8 cellular contexts compared by ENCODE assay signal in genomic region chr3:52534281-52535183, GRCh38. TPM values are rescaled to one million over a fixed set of nuclear protein-coding genes. Genes with fewer than 3 reads are reported as not detected.
DNase-seq lines count a peak whose midpoint lies in the region; ATAC-seq and TF ChIP-seq lines count a peak whose summit lies in the region.

No MANE protein-coding gene starts in this region.

- H3K9me3 Mint-ChIP-seq in Caco-2 (ENCODE audit: unreplicated experiment) = no peaks in the 10 kb centered on the region
- peaks cover 0 to 5% of the 10 kb centered on the region in 2 donors for H3K9me3 Mint-ChIP-seq in activated naive CD4-positive, alpha-beta T cell treated with anti-CD3 and anti-CD28 coated beads, Interleukin-2, amount 50 U/mL, for 72 hours

- H3K9me3 ChIP-seq in Caco-2 (no peaks in the 10 kb centered on the region), heart left ventricle (no peaks in the 10 kb centered on the region), gastrocnemius medialis (no peaks in the 10 kb centered on the region)

- H3K27me3 ChIP-seq in Caco-2 (replicated peaks; ENCODE audit: control insufficient read depth, insufficient read depth, low read length) (no peaks in the 10 kb centered on the region), heart left ventricle (no peaks in the 10 kb centered on the region), gastrocnemius medialis (no peaks in the 10 kb centered on the region)

- H3K4me1 ChIP-seq in Caco-2 (peaks cover 28% of the 10 kb centered on the region; the same call in 1 of the 2 replicates), heart left ventricle (peaks cover 4 to 87% (median 71%) of the 10 kb centered on the region in 12 donors), gastrocnemius medialis (peaks cover 59 to 65% of the 10 kb centered on the region in 2 donors)

- no peak for ATAC-seq in activated naive CD4-positive, alpha-beta T cell treated with anti-CD3 and anti-CD28 coated beads, Interleukin-2, amount 50 U/mL, for 72 hours
- ATAC-seq in heart left ventricle = no peak
- no peak for ATAC-seq in gastrocnemius medialis
- ATAC-seq in GM18520 (IDR thresholded peaks at IDR 0.05; ENCODE audit: unreplicated experiment) = no peak
- no peak for ATAC-seq in GM21737 (IDR thresholded peaks at IDR 0.05; ENCODE audit: unreplicated experiment)

- H3K27ac ChIP-seq in heart left ventricle (peak overlapping the region; percentile 3 to 88 (median 82)), gastrocnemius medialis (peak overlapping the region; percentile 76 to 84 (median 80))

- POLR2A ChIA-PET in Caco-2 (lab: Charles Lee) = interaction anchor here (0.6 kb wide), 1 partner anchor 81 kb away, joined by 11 read pairs; the partner anchor contains the start of gene TNNC1

- in situ Hi-C loops in gastrocnemius medialis (cut with MboI; ENCODE audit: low sequenced_read_pairs in 4 of 4) = no loop called here

- CTCF ChIA-PET in Caco-2 (lab: Charles Lee) = no interaction called here

- H3K27ac Mint-ChIP-seq in Caco-2 (ENCODE audit: unreplicated experiment) = peak overlapping the region; percentile 77
- peak overlapping the region; percentile 15 to 74 for H3K27ac Mint-ChIP-seq in activated naive CD4-positive, alpha-beta T cell treated with anti-CD3 and anti-CD28 coated beads, Interleukin-2, amount 50 U/mL, for 72 hours

- WGBS in heart left ventricle, 4 donors = 57 to 73% (median 61%) methylated on average over 47 to 57 of the region's 57 CpGs

- no peak for TF ChIP-seq CTCF in Caco-2 (IDR thresholded peaks at IDR 0.05; ENCODE audit: insufficient read depth in 1 of 2, low read depth in 1 of 2, low read length in 1 of 2, severe bottlenecking in 1 of 2, unreplicated experiment in 1 of 2)
- no peak for TF ChIP-seq CTCF in LNCaP clone FGC (IDR thresholded peaks at IDR 0.05; ENCODE audit: control insufficient read depth, extremely low read depth, insufficient read depth)
- no peak for TF ChIP-seq CTCF in heart left ventricle (IDR thresholded peaks at IDR 0.05)
- no peak for TF ChIP-seq CTCF in gastrocnemius medialis (IDR thresholded peaks at IDR 0.05 in 4 of 5, conservative IDR thresholded peaks at IDR 0.05 in 1 of 5)

- intact Hi-C loops in Caco-2 (cut with micrococcal nuclease; ENCODE audit: unreplicated experiment) (loop anchor here (10.0 kb wide), 3 partner anchors 80 to 510 kb away; partner anchors contain the start of genes GNL3, NISCH, PBRM1 and SFMBT1), heart left ventricle (cut with DNase I) (loop anchor here in 8 of 10 donors (5.0 kb wide), 5 partner anchors 37 to 148 kb away; partner anchors contain the start of genes NISCH (in 1 of the 8) and STAB1 (in 1 of the 8)), gastrocnemius medialis (cut with DNase I; ENCODE audit: low total_unique reads) (loop anchor here (5.0 kb wide), 2 partner anchors 82 to 298 kb away; partner anchors contain the start of genes ITIH4 and TNNC1)

- peaks cover 55% of the 10 kb centered on the region for H3K36me3 Mint-ChIP-seq in Caco-2 (ENCODE audit: insufficient read depth, unreplicated experiment)
- H3K36me3 Mint-ChIP-seq in activated naive CD4-positive, alpha-beta T cell treated with anti-CD3 and anti-CD28 coated beads, Interleukin-2, amount 50 U/mL, for 72 hours = peaks cover 27 to 28% of the 10 kb centered on the region in 2 donors

- peaks cover 32% of the 10 kb centered on the region for H3K4me1 Mint-ChIP-seq in Caco-2 (ENCODE audit: low read depth, unreplicated experiment)

- no TSS peak for BruUV-seq in Caco-2 (replicated peaks; lab: Mats Ljungman, UMichigan)

- H3K27me3 Mint-ChIP-seq in Caco-2 (ENCODE audit: insufficient read depth, unreplicated experiment) = no peaks in the 10 kb centered on the region

- H3K36me3 ChIP-seq in Caco-2 (ENCODE audit: control insufficient read depth, insufficient read depth, low read length) (no peaks in the 10 kb centered on the region), heart left ventricle (peaks cover 0 to 5% (median 0%) of the 10 kb centered on the region in 9 donors), gastrocnemius medialis (no peaks in the 10 kb centered on the region)

- TF ChIP-seq POLR2A in heart left ventricle (IDR thresholded peaks at IDR 0.05) (no peak), gastrocnemius medialis (IDR thresholded peaks at IDR 0.05) (no peak)

- H3K4me3 ChIP-seq in Caco-2 (ENCODE audit: low read depth, low read length) (peak overlapping the region; percentile 71), LNCaP clone FGC (ENCODE audit: low read depth, low read length) (peak overlapping the region; percentile 67), heart left ventricle (peak overlapping the region; percentile 34 to 77 (median 59)), gastrocnemius medialis (peak overlapping the region; percentile 58 to 71 (median 62))

- DNase-seq in Caco-2 = peak; percentile 58 to 70
- DNase-seq in LNCaP clone FGC (ENCODE audit: low read depth) = no peak
- DNase-seq in activated naive CD4-positive, alpha-beta T cell treated with anti-CD3 and anti-CD28 coated beads, Interleukin-2, amount 50 U/mL, for 72 hours (ENCODE audit: low spot score in 2 of 2) = no peak
- peak in 4 of 5 donors; percentile 29 to 72 (median 36) for DNase-seq in heart left ventricle
- peak in 1 of 2 donors; percentile 19 for DNase-seq in gastrocnemius medialis
- no peak for DNase-seq in central memory CD4-positive, alpha-beta T cell

- peak overlapping the region; percentile 89 for H3K4me3 Mint-ChIP-seq in Caco-2 (ENCODE audit: unreplicated experiment)

RNA-seq across cellular contexts. Expression of gene NT5DC2, which starts 0.9 kb away (rescaled TPM):
- total RNA-seq in Caco-2 (2022) = 212 and 214 TPM in 2 replicates
- total RNA-seq in activated naive CD4-positive, alpha-beta T cell treated with anti-CD3 and anti-CD28 coated beads, Interleukin-2, amount 50 U/mL, for 72 hours = 10 to 100 TPM; 26.5 to 30.6 TPM
- total RNA-seq in heart left ventricle = 10 to 100 TPM; 22.8 to 99.6 (median 52.7) TPM
- 10 to 100 TPM; 61.1 to 92.7 TPM for polyA plus RNA-seq in heart left ventricle
- total RNA-seq in gastrocnemius medialis = 10 to 100 TPM in 1 of 4 donors, 1 to 10 TPM in 3; 4.4 to 14.7 (median 8.1) TPM

RNA-seq across cellular contexts. Expression of gene UQCC5, which starts 1.9 kb away (rescaled TPM):
- 35.0 and 38.6 TPM in 2 replicates for total RNA-seq in Caco-2 (2022)
- total RNA-seq in activated naive CD4-positive, alpha-beta T cell treated with anti-CD3 and anti-CD28 coated beads, Interleukin-2, amount 50 U/mL, for 72 hours = 10 to 100 TPM; 14.1 to 16.8 TPM
- total RNA-seq in heart left ventricle = 10 to 100 TPM in 8 of 9 donors, 1 to 10 TPM in 1; 2.0 to 73.0 (median 59.2) TPM
- polyA plus RNA-seq in heart left ventricle = 100 to 1,000 TPM in 1 of 2 donors, 10 to 100 TPM in 1; 45.2 to 113 TPM
- 10 to 100 TPM in 1 of 4 donors, 1 to 10 TPM in 1, under 1 TPM in 2; 0.31 to 26.1 (median 0.87) TPM for total RNA-seq in gastrocnemius medialis

RNA-seq across cellular contexts. Expression of gene STAB1, which starts 39.4 kb away (rescaled TPM):
- total RNA-seq in Caco-2 (2022) (0.39 and 0.63 TPM in 2 replicates), heart left ventricle (100 to 1,000 TPM in 2 of 9 donors, 10 to 100 TPM in 7; 34.1 to 351 (median 50.6) TPM), gastrocnemius medialis (10 to 100 TPM; 10.3 to 27.2 (median 23.3) TPM)
- under 1 TPM in 1 of 2 donors, not detected in 1; 0.36 TPM for total RNA-seq in activated naive CD4-positive, alpha-beta T cell treated with anti-CD3 and anti-CD28 coated beads, Interleukin-2, amount 50 U/mL, for 72 hours
- polyA plus RNA-seq in heart left ventricle = 10 to 100 TPM; 41.0 to 79.1 TPM

Comparison
In these comparisons a context has a peak if more than half of its experiments do, and no peak if none do; other contexts are left out.
1. DNase-seq: peak in Caco-2 (2 of 2) and heart left ventricle (4 of 5); none in LNCaP clone FGC (single experiment), activated naive CD4-positive, alpha-beta T cell treated with anti-CD3 and anti-CD28 coated beads, Interleukin-2, amount 50 U/mL, for 72 hours (0 of 2) and central memory CD4-positive, alpha-beta T cell (single experiment).
2. Peak in every context shown above with its lines, with median percentiles within 50 percentile points of each other: H3K4me3 ChIP-seq.